22 cellular contexts compared by ENCODE assay signal in the genomic region with DNA sequence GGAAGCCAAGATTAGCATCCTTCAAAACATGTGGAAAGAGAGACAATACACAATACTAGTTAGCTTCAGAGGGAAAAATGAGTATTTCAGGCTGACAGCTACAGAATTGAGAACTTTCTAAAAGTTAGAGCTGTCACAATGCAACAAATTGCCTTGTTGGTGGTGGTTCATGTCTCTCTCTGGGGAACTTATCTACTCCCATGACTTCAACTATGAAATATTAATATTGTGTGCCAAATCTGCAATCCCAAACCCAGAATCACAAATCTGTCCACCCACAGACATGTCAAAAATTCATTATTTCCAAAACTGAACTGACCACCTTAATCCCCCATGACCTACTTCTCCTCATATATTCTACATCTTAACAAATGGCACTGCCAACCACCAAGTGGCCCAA.
DNase-seq lines count a peak whose midpoint lies in the region; ATAC-seq, FAIRE-seq and TF ChIP-seq lines count a peak whose summit lies in the region.
"Had no signal": no experiment of that assay in that cellular context is flagged by ENCODE, and none has a peak within 500 bp of the region (broad histone marks: within the 10 kb centered on the region; RNA-seq: fewer than 3 reads in every experiment).

No MANE protein-coding gene starts in this region.

- no peak for ATAC-seq in HG03520 (IDR thresholded peaks at IDR 0.05; ENCODE audit: unreplicated experiment)
- ATAC-seq: A549 had no signal

- H3K27me3 Mint-ChIP-seq in MCF 10A (ENCODE audit: insufficient read depth, unreplicated experiment) (no peaks in the 10 kb centered on the region), astrocyte (ENCODE audit: low read depth, unreplicated experiment) (no peaks in the 10 kb centered on the region)
- H3K27me3 Mint-ChIP-seq in activated naive CD8-positive, alpha-beta T cell treated with anti-CD3 and anti-CD28 coated beads for 36 hours = no peaks in the 10 kb centered on the region
- H3K27me3 Mint-ChIP-seq: B cell; CD4-positive, CD25-positive, alpha-beta regulatory T cell; CD8-positive, alpha-beta memory T cell had no signal

- H3K4me2 ChIP-seq in mammary epithelial cell (ENCODE audit: insufficient read depth, low read depth, low read length) (no peak overlapping the region), astrocyte (ENCODE audit: low read length) (no peak overlapping the region)
- H3K4me2 ChIP-seq: A549 had no signal

- CTCF ChIA-PET in MCF 10A (lab: Yijun Ruan, JAX) = no interaction called here
- CTCF ChIA-PET in mammary epithelial cell (lab: Charles Lee; ENCODE audit: low non-redundant PET) = no interaction called here

- H3K4me3 Mint-ChIP-seq in MCF 10A (ENCODE audit: unreplicated experiment) (no peak overlapping the region), astrocyte (ENCODE audit: unreplicated experiment) (no peak overlapping the region)
- no peak overlapping the region for H3K4me3 Mint-ChIP-seq in activated naive CD8-positive, alpha-beta T cell treated with anti-CD3 and anti-CD28 coated beads for 36 hours
- H3K4me3 Mint-ChIP-seq: B cell; CD4-positive, CD25-positive, alpha-beta regulatory T cell; CD8-positive, alpha-beta memory T cell had no signal

- H3K27me3 ChIP-seq in mammary epithelial cell (ENCODE audit: insufficient read depth, low read length) = no peaks in the 10 kb centered on the region
- H3K27me3 ChIP-seq in astrocyte (ENCODE audit: insufficient read depth, low read length) = no peaks in the 10 kb centered on the region
- H3K27me3 ChIP-seq: BLaER1 treated with 17β-estradiol and CSF1 and Interleukin-3, amounts not matched to agents 10 nM and 100 nM had no signal

- BruUV-seq in MCF 10A (replicated peaks; lab: Mats Ljungman, UMichigan) (no TSS peak), mammary epithelial cell (replicated peaks; lab: Mats Ljungman, UMichigan) (no TSS peak)

- DNase-seq in MCF 10A (ENCODE audit: unreplicated experiment) (no peak), mammary epithelial cell (no peak), astrocyte (ENCODE audit: low read depth) (peak; percentile 45), myocyte (ENCODE audit: low read depth) (peak; percentile 23), posterior vena cava (ENCODE audit: low spot score) (no peak)
- no peak for DNase-seq in activated naive CD8-positive, alpha-beta T cell treated with anti-CD3 and anti-CD28 coated beads for 36 hours
- DNase-seq: CD4-positive, CD25-positive, alpha-beta regulatory T cell; CD8-positive, alpha-beta memory T cell; COR-L47; DMS 273 treated with DMSO at 0.1 percent for 48 hours; DMS53; DND-41 had no signal

- POLR2A ChIA-PET in MCF 10A (lab: Yijun Ruan, JAX) = no interaction called here

- dilution Hi-C loops in mammary epithelial cell (cut with HindIII; ENCODE audit: low sequenced_read_pairs) = no loop called here

- intact Hi-C loops in MCF 10A (cut with micrococcal nuclease) = no loop called here
- intact Hi-C loops in mammary epithelial cell (cut with micrococcal nuclease) = no loop called here
- intact Hi-C loops in posterior vena cava (cut with DNase I) = no loop called here

- no peaks in the 10 kb centered on the region for H3K79me2 ChIP-seq in mammary epithelial cell (ENCODE audit: insufficient read depth, low read length)
- H3K79me2 ChIP-seq in astrocyte (ENCODE audit: insufficient read depth, low read length) = peaks cover 71% of the 10 kb centered on the region

- H3K36me3 ChIP-seq in mammary epithelial cell (ENCODE audit: insufficient read depth, low read length) = no peaks in the 10 kb centered on the region
- H3K36me3 ChIP-seq in astrocyte (ENCODE audit: insufficient read depth, low read length) = no peaks in the 10 kb centered on the region
- H3K36me3 ChIP-seq: HAP-1 had no signal

- TF ChIP-seq CTCF in MCF 10A (IDR thresholded peaks at IDR 0.05; ENCODE audit: unreplicated experiment) (no peak), mammary epithelial cell (conservative IDR thresholded peaks at IDR 0.05 in 1 of 2, IDR thresholded peaks at IDR 0.05 in 1 of 2; ENCODE audit: extremely low read depth in 1 of 2, insufficient read depth in 1 of 2, low read depth in 1 of 2, low read length in 2 of 2) (no peak), astrocyte (IDR thresholded peaks at IDR 0.05; ENCODE audit: insufficient read depth, low read depth, low read length) (no peak)

- H2AFZ ChIP-seq in mammary epithelial cell (ENCODE audit: low read depth, low read length) (no peak overlapping the region), astrocyte (ENCODE audit: low read depth, low read length) (no peak overlapping the region)
- H2AFZ ChIP-seq: GM23248 had no signal

- H3K4me1 Mint-ChIP-seq in MCF 10A (ENCODE audit: insufficient read depth, unreplicated experiment) (no peaks in the 10 kb centered on the region), astrocyte (ENCODE audit: low read depth, unreplicated experiment) (peaks cover 14% of the 10 kb centered on the region)
- H3K4me1 Mint-ChIP-seq in activated naive CD8-positive, alpha-beta T cell treated with anti-CD3 and anti-CD28 coated beads for 36 hours = no peaks in the 10 kb centered on the region
- H3K4me1 Mint-ChIP-seq: CD8-positive, alpha-beta memory T cell had no signal

- H3K27ac ChIP-seq in mammary epithelial cell (ENCODE audit: insufficient read depth, low read depth, low read length) (no peak overlapping the region), astrocyte (ENCODE audit: low read depth, low read length) (no peak overlapping the region)
- H3K27ac ChIP-seq: 22Rv1; A549; BLaER1 treated with 17β-estradiol and CSF1 and Interleukin-3, amounts not matched to agents 10 nM and 100 nM; GM23248 had no signal

- H3K4me3 ChIP-seq in mammary epithelial cell (replicated peaks in 1 of 3; ENCODE audit: insufficient read depth in 1 of 3, low read depth in 2 of 3, low read length in 3 of 3) (no peak overlapping the region), astrocyte (ENCODE audit: insufficient read depth, low read depth, low read length) (no peak overlapping the region)
- H3K4me3 ChIP-seq: A549; BLaER1 treated with 17β-estradiol and CSF1 and Interleukin-3, amounts not matched to agents 10 nM and 100 nM; GM23248; HAP-1 had no signal

- H3K9me3 ChIP-seq in mammary epithelial cell (replicated peaks; ENCODE audit: insufficient read depth, low read length) (no peaks in the 10 kb centered on the region), astrocyte (ENCODE audit: insufficient read depth, low read depth, low read length) (peaks cover 8% of the 10 kb centered on the region)

- H3K4me1 ChIP-seq in mammary epithelial cell (ENCODE audit: insufficient read depth, low read length) (no peaks in the 10 kb centered on the region), astrocyte (ENCODE audit: insufficient read depth, low read length) (no peaks in the 10 kb centered on the region)
- H3K4me1 ChIP-seq: A549, HAP-1 had no signal

- in situ Hi-C loops in mammary epithelial cell (cut with MboI; ENCODE audit: low sequenced_read_pairs in 2 of 2) = no loop called here

- peaks cover 6% of the 10 kb centered on the region for H3K36me3 Mint-ChIP-seq in MCF 10A (ENCODE audit: insufficient read depth, unreplicated experiment)
- peaks cover 8% of the 10 kb centered on the region for H3K36me3 Mint-ChIP-seq in astrocyte (ENCODE audit: low read depth, unreplicated experiment)
- H3K36me3 Mint-ChIP-seq in activated naive CD8-positive, alpha-beta T cell treated with anti-CD3 and anti-CD28 coated beads for 36 hours = no peaks in the 10 kb centered on the region
- H3K36me3 Mint-ChIP-seq: CD4-positive, CD25-positive, alpha-beta regulatory T cell; CD8-positive, alpha-beta memory T cell had no signal

- no peak for FAIRE-seq in astrocyte (lab: Jason Lieb, UNC)
- FAIRE-seq: A549, G401.6, GM12891, GM19239 had no signal

- peak overlapping the region; percentile 1 for H3K27ac Mint-ChIP-seq in MCF 10A (ENCODE audit: low read depth, unreplicated experiment)
- no peak overlapping the region for H3K27ac Mint-ChIP-seq in astrocyte (ENCODE audit: unreplicated experiment)
- no peak overlapping the region for H3K27ac Mint-ChIP-seq in activated naive CD8-positive, alpha-beta T cell treated with anti-CD3 and anti-CD28 coated beads for 36 hours
- H3K27ac Mint-ChIP-seq: B cell had no signal

- H3K9me3 Mint-ChIP-seq in MCF 10A (ENCODE audit: unreplicated experiment) = peaks cover 14% of the 10 kb centered on the region
- peaks cover 8% of the 10 kb centered on the region for H3K9me3 Mint-ChIP-seq in astrocyte (ENCODE audit: unreplicated experiment)
- H3K9me3 Mint-ChIP-seq in activated naive CD8-positive, alpha-beta T cell treated with anti-CD3 and anti-CD28 coated beads for 36 hours = no peaks in the 10 kb centered on the region

- no peak overlapping the region for H3K9ac ChIP-seq in mammary epithelial cell (ENCODE audit: insufficient read depth, low read length)
- no peak overlapping the region for H3K9ac ChIP-seq in astrocyte (ENCODE audit: low read length)
- H3K9ac ChIP-seq: BLaER1 treated with 17β-estradiol and CSF1 and Interleukin-3, amounts not matched to agents 10 nM and 100 nM; GM23248 had no signal

- H4K20me1 ChIP-seq in mammary epithelial cell (ENCODE audit: insufficient read depth, low read length) (no peaks in the 10 kb centered on the region), astrocyte (ENCODE audit: insufficient read depth, low read length) (peaks cover 50% of the 10 kb centered on the region)

Comparison
In these comparisons a context has a peak if more than half of its experiments do, and no peak if none do; other contexts are left out.
1. DNase-seq: peak in astrocyte (single experiment) and myocyte (single experiment); none in MCF 10A (single experiment), mammary epithelial cell (single experiment), activated naive CD8-positive, alpha-beta T cell treated with anti-CD3 and anti-CD28 coated beads for 36 hours (single experiment) and posterior vena cava (single experiment).